ENCODE assay signal across 1 cellular context in genomic region chr21:14734191-14734590, GRCh38.
TF ChIP-seq lines count a peak whose summit lies in the region.

No MANE protein-coding gene starts in this region.

TF ChIP-seq in K562, 482 proteins besides CTCF, POLR2A, EP300 and RAD21 (continued from another document):
- TF ChIP-seq CREB1 (IDR thresholded peaks at IDR 0.05) = no peak
- TF ChIP-seq CREB1 (CRISPR knock-in tag; IDR thresholded peaks at IDR 0.05) = no peak
- no peak for TF ChIP-seq KLF1 (tag; IDR thresholded peaks at IDR 0.05)
- TF ChIP-seq BRF1 (IDR thresholded peaks at IDR 0.05; ENCODE audit: borderline replicate concordance, extremely low read depth, insufficient read length) = no peak
- TF ChIP-seq, protein P1, sequence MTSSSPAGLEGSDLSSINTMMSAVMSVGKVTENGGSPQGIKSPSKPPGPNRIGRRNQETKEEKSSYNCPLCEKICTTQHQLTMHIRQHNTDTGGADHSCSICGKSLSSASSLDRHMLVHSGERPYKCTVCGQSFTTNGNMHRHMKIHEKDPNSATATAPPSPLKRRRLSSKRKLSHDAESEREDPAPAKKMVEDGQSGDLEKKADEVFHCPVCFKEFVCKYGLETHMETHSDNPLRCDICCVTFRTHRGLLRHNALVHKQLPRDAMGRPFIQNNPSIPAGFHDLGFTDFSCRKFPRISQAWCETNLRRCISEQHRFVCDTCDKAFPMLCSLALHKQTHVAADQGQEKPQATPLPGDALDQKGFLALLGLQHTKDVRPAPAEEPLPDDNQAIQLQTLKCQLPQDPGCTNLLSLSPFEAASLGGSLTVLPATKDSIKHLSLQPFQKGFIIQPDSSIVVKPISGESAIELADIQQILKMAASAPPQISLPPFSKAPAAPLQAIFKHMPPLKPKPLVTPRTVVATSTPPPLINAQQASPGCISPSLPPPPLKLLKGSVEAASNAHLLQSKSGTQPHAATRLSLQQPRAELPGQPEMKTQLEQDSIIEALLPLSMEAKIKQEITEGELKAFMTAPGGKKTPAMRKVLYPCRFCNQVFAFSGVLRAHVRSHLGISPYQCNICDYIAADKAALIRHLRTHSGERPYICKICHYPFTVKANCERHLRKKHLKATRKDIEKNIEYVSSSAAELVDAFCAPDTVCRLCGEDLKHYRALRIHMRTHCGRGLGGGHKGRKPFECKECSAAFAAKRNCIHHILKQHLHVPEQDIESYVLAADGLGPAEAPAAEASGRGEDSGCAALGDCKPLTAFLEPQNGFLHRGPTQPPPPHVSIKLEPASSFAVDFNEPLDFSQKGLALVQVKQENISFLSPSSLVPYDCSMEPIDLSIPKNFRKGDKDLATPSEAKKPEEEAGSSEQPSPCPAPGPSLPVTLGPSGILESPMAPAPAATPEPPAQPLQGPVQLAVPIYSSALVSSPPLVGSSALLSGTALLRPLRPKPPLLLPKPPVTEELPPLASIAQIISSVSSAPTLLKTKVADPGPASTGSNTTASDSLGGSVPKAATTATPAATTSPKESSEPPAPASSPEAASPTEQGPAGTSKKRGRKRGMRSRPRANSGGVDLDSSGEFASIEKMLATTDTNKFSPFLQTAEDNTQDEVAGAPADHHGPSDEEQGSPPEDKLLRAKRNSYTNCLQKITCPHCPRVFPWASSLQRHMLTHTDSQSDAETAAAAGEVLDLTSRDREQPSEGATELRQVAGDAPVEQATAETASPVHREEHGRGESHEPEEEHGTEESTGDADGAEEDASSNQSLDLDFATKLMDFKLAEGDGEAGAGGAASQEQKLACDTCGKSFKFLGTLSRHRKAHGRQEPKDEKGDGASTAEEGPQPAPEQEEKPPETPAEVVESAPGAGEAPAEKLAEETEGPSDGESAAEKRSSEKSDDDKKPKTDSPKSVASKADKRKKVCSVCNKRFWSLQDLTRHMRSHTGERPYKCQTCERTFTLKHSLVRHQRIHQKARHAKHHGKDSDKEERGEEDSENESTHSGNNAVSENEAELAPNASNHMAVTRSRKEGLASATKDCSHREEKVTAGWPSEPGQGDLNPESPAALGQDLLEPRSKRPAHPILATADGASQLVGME (CRISPR knock-in tag; IDR thresholded peaks at IDR 0.05) = no peak
- no peak for TF ChIP-seq HBP1 (CRISPR knock-in tag; IDR thresholded peaks at IDR 0.05)
- TF ChIP-seq NFE2 (IDR thresholded peaks at IDR 0.05; ENCODE audit: low read depth) = no peak
- TF ChIP-seq KAT2B (IDR thresholded peaks at IDR 0.05; ENCODE audit: low read depth, low read length) = no peak
- TF ChIP-seq SMAD1 (IDR thresholded peaks at IDR 0.05; ENCODE audit: low read depth, low read length, partially characterized antibody) = no peak
- no peak for TF ChIP-seq TAF7 (tag; IDR thresholded peaks at IDR 0.05)
- no peak for TF ChIP-seq ZNF316 (IDR thresholded peaks at IDR 0.05)
- no peak for TF ChIP-seq POLR2H (tag; IDR thresholded peaks at IDR 0.05; ENCODE audit: low read depth)
- TF ChIP-seq, protein P2, sequence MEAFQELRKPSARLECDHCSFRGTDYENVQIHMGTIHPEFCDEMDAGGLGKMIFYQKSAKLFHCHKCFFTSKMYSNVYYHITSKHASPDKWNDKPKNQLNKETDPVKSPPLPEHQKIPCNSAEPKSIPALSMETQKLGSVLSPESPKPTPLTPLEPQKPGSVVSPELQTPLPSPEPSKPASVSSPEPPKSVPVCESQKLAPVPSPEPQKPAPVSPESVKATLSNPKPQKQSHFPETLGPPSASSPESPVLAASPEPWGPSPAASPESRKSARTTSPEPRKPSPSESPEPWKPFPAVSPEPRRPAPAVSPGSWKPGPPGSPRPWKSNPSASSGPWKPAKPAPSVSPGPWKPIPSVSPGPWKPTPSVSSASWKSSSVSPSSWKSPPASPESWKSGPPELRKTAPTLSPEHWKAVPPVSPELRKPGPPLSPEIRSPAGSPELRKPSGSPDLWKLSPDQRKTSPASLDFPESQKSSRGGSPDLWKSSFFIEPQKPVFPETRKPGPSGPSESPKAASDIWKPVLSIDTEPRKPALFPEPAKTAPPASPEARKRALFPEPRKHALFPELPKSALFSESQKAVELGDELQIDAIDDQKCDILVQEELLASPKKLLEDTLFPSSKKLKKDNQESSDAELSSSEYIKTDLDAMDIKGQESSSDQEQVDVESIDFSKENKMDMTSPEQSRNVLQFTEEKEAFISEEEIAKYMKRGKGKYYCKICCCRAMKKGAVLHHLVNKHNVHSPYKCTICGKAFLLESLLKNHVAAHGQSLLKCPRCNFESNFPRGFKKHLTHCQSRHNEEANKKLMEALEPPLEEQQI (IDR thresholded peaks at IDR 0.05) = 0 out of 2 replicates have a peak, but pooled peaks have one; percentile 22
- TF ChIP-seq MED1 (CRISPR knock-in tag; IDR thresholded peaks at IDR 0.05; ENCODE audit: borderline replicate concordance) = no peak
- peak; percentile 65 for TF ChIP-seq ZNF384 (IDR thresholded peaks at IDR 0.05; ENCODE audit: low read depth, low read length)
- peak; percentile 65 for TF ChIP-seq FOSL1 (tag; conservative IDR thresholded peaks at IDR 0.05)
- TF ChIP-seq RFX5 (IDR thresholded peaks at IDR 0.05; ENCODE audit: low read depth, low read length) = no peak
- TF ChIP-seq ESRRB (CRISPR knock-in tag; IDR thresholded peaks at IDR 0.05; ENCODE audit: borderline replicate concordance) = no peak
- no peak for TF ChIP-seq FUS (optimal IDR thresholded peaks at IDR 0.05; ENCODE audit: low read depth, low read length)
- no peak for TF ChIP-seq ETS2 (tag; IDR thresholded peaks at IDR 0.05; ENCODE audit: borderline replicate concordance, poor library complexity, severe bottlenecking)
- no peak for TF ChIP-seq ZNF143 (CRISPR knock-in tag; IDR thresholded peaks at IDR 0.05)
- no peak for TF ChIP-seq ZNF707 (CRISPR knock-in tag; conservative IDR thresholded peaks at IDR 0.05)
- TF ChIP-seq ZNF644 (tag; IDR thresholded peaks at IDR 0.05; ENCODE audit: low read depth) = no peak
- TF ChIP-seq FOXJ2 (tag; IDR thresholded peaks at IDR 0.05) = no peak
- TF ChIP-seq, protein P3, sequence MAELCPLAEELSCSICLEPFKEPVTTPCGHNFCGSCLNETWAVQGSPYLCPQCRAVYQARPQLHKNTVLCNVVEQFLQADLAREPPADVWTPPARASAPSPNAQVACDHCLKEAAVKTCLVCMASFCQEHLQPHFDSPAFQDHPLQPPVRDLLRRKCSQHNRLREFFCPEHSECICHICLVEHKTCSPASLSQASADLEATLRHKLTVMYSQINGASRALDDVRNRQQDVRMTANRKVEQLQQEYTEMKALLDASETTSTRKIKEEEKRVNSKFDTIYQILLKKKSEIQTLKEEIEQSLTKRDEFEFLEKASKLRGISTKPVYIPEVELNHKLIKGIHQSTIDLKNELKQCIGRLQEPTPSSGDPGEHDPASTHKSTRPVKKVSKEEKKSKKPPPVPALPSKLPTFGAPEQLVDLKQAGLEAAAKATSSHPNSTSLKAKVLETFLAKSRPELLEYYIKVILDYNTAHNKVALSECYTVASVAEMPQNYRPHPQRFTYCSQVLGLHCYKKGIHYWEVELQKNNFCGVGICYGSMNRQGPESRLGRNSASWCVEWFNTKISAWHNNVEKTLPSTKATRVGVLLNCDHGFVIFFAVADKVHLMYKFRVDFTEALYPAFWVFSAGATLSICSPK (IDR thresholded peaks at IDR 0.05; ENCODE audit: borderline replicate concordance) = no peak
- TF ChIP-seq, protein P4, sequence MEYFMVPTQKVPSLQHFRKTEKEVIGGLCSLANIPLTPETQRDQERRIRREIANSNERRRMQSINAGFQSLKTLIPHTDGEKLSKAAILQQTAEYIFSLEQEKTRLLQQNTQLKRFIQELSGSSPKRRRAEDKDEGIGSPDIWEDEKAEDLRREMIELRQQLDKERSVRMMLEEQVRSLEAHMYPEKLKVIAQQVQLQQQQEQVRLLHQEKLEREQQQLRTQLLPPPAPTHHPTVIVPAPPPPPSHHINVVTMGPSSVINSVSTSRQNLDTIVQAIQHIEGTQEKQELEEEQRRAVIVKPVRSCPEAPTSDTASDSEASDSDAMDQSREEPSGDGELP (CRISPR knock-in tag; IDR thresholded peaks at IDR 0.05; ENCODE audit: borderline replicate concordance) = no peak
- no peak for TF ChIP-seq E4F1 (CRISPR knock-in tag; IDR thresholded peaks at IDR 0.05; ENCODE audit: borderline replicate concordance)
- TF ChIP-seq, protein P5, sequence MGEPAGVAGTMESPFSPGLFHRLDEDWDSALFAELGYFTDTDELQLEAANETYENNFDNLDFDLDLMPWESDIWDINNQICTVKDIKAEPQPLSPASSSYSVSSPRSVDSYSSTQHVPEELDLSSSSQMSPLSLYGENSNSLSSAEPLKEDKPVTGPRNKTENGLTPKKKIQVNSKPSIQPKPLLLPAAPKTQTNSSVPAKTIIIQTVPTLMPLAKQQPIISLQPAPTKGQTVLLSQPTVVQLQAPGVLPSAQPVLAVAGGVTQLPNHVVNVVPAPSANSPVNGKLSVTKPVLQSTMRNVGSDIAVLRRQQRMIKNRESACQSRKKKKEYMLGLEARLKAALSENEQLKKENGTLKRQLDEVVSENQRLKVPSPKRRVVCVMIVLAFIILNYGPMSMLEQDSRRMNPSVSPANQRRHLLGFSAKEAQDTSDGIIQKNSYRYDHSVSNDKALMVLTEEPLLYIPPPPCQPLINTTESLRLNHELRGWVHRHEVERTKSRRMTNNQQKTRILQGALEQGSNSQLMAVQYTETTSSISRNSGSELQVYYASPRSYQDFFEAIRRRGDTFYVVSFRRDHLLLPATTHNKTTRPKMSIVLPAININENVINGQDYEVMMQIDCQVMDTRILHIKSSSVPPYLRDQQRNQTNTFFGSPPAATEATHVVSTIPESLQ (CRISPR knock-in tag; IDR thresholded peaks at IDR 0.05) = no peak
